13 cellular contexts compared by ENCODE assay signal in the genomic region with DNA sequence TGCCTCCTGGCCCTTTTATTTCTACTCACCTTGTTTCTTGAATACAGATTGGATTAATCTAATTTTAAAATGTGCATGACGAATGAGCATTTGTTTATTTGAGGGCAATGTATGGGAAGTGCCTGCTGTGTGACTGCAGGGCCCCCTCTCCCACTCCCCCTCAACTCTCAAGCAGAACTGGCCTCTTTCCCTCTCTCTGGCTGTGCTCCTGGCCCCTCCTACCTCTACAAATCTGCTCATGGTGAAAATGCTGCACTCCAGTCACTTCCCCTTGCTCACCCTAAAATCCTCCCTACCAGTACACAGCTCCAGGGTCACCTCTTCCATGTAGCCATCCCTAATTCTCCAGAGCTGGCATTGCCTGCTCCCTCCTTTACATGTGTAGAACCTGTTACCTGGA. TPM values are rescaled to one million over a fixed set of nuclear protein-coding genes. Genes with fewer than 3 reads are reported as not detected.
DNase-seq lines count a peak whose midpoint lies in the region; ATAC-seq and TF ChIP-seq lines count a peak whose summit lies in the region.
"Had no signal": no experiment of that assay in that cellular context is flagged by ENCODE, and none has a peak within 500 bp of the region (broad histone marks: within the 10 kb centered on the region; RNA-seq: fewer than 3 reads in every experiment).

No MANE protein-coding gene starts in this region.

- H3K9me3 ChIP-seq in Karpas-422 (ENCODE audit: low read length), result no peaks in the 10 kb centered on the region

- ATAC-seq in GM18858 (IDR thresholded peaks at IDR 0.05; ENCODE audit: unreplicated experiment) (no peak), HG03039 (IDR thresholded peaks at IDR 0.05; ENCODE audit: unreplicated experiment) (no peak)
- ATAC-seq: activated CD8-positive, alpha-beta T cell treated with anti-CD3 and anti-CD28 coated beads for 36 hours had no signal

- H3K4me1 ChIP-seq in ACC112 (ENCODE audit: control insufficient read depth, insufficient read depth, low read length, unreplicated experiment), result peaks cover 56% of the 10 kb centered on the region
- peaks cover 58% of the 10 kb centered on the region for H3K4me1 ChIP-seq in Karpas-422 (ENCODE audit: low read length)

- peak overlapping the region; percentile 67 for H3K4me2 ChIP-seq in Karpas-422 (ENCODE audit: low read depth, low read length, poor library complexity, severe bottlenecking)

- peak overlapping the region; percentile 68; the same call in 1 of the 2 replicates for H3K27ac ChIP-seq in ACC112 (ENCODE audit: low read depth, low read length)
- no peak overlapping the region for H3K27ac ChIP-seq in Karpas-422 (ENCODE audit: low read length)

- H3K36me3 Mint-ChIP-seq in dendritic cell treated with granulocyte-macrophage colony-stimulating factor and Interleukin-4, amounts not matched to agents 40 ng/mL and 50 ng/mL, for 4 days (ENCODE audit: low read depth), result peaks cover 33% of the 10 kb centered on the region
- no peaks in the 10 kb centered on the region for H3K36me3 Mint-ChIP-seq in osteocyte (ENCODE audit: unreplicated experiment)
- H3K36me3 Mint-ChIP-seq: CD4-positive, CD25-positive, alpha-beta regulatory T cell had no signal

- H2AFZ ChIP-seq in ACC112 (ENCODE audit: low read length, unreplicated experiment) (no peak overlapping the region), Karpas-422 (ENCODE audit: low read length) (no peak overlapping the region)

- peaks cover 60% of the 10 kb centered on the region for H3K4me1 Mint-ChIP-seq in dendritic cell treated with granulocyte-macrophage colony-stimulating factor and Interleukin-4, amounts not matched to agents 40 ng/mL and 50 ng/mL, for 4 days (ENCODE audit: low read depth)
- peaks cover 63% of the 10 kb centered on the region for H3K4me1 Mint-ChIP-seq in osteocyte (ENCODE audit: unreplicated experiment)

- H4K20me1 ChIP-seq in Karpas-422 (ENCODE audit: insufficient read depth, low read depth, low read length), result 0 out of 2 replicates have a peak, but pooled peaks cover under 1% of the 10 kb centered on the region

- H3K9me2 ChIP-seq in Karpas-422 (replicated peaks; ENCODE audit: insufficient read depth, low read length), result no peaks in the 10 kb centered on the region

- DNase-seq in Karpas-422 (no peak), osteocyte (ENCODE audit: extremely low spot score, unreplicated experiment) (no peak), NCI-H1105 treated with DMSO at 0.1 percent for 48 hours (lab: John Stamatoyannopoulos, UW) (no peak)
- no peak for DNase-seq in activated T-cell treated with anti-CD3 and anti-CD28 coated beads, Interleukin-2, amount 50 U/mL, for 1 hour
- DNase-seq: activated CD8-positive, alpha-beta T cell treated with anti-CD3 and anti-CD28 coated beads for 36 hours; CD4-positive, CD25-positive, alpha-beta regulatory T cell; NCI-H146; posterior cingulate gyrus; SHP77 treated with DMSO at 0.1 percent for 48 hours had no signal

- peak overlapping the region; percentile 20 for H3K4me3 Mint-ChIP-seq in dendritic cell treated with granulocyte-macrophage colony-stimulating factor and Interleukin-4, amounts not matched to agents 40 ng/mL and 50 ng/mL, for 4 days
- no peak overlapping the region for H3K4me3 Mint-ChIP-seq in osteocyte (ENCODE audit: unreplicated experiment)
- H3K4me3 Mint-ChIP-seq: activated CD8-positive, alpha-beta T cell treated with anti-CD3 and anti-CD28 coated beads for 36 hours; CD4-positive, CD25-positive, alpha-beta regulatory T cell had no signal

- intact Hi-C loops in dendritic cell treated with granulocyte-macrophage colony-stimulating factor and Interleukin-4, amounts not matched to agents 40 ng/mL and 50 ng/mL, for 4 days (cut with micrococcal nuclease), result no loop called here

- no peak for TF ChIP-seq CTCF in osteocyte (IDR thresholded peaks at IDR 0.05)

- H3K79me2 ChIP-seq in ACC112 (ENCODE audit: control insufficient read depth, insufficient read depth, low read length, unreplicated experiment), result peaks cover 82% of the 10 kb centered on the region
- no peaks in the 10 kb centered on the region for H3K79me2 ChIP-seq in Karpas-422 (ENCODE audit: low read length)

- no peaks in the 10 kb centered on the region for H3K27me3 Mint-ChIP-seq in dendritic cell treated with granulocyte-macrophage colony-stimulating factor and Interleukin-4, amounts not matched to agents 40 ng/mL and 50 ng/mL, for 4 days
- H3K27me3 Mint-ChIP-seq in osteocyte (ENCODE audit: unreplicated experiment), result no peaks in the 10 kb centered on the region

- H3K27me3 ChIP-seq in ACC112 (ENCODE audit: insufficient read depth, low read length) (no peaks in the 10 kb centered on the region), Karpas-422 (ENCODE audit: low read length) (no peaks in the 10 kb centered on the region)

- H3K36me3 ChIP-seq in ACC112 (ENCODE audit: insufficient read depth, low read length) (no peaks in the 10 kb centered on the region), Karpas-422 (ENCODE audit: insufficient read depth, low read length) (no peaks in the 10 kb centered on the region)

- peak overlapping the region; percentile 48; the same call in 1 of the 2 replicates for H3K9ac ChIP-seq in Karpas-422 (ENCODE audit: low read length)

- H3K27ac Mint-ChIP-seq in dendritic cell treated with granulocyte-macrophage colony-stimulating factor and Interleukin-4, amounts not matched to agents 40 ng/mL and 50 ng/mL, for 4 days, result peak overlapping the region; percentile 83
- peak overlapping the region; percentile 70 for H3K27ac Mint-ChIP-seq in osteocyte (ENCODE audit: unreplicated experiment)
- H3K27ac Mint-ChIP-seq: activated CD8-positive, alpha-beta T cell treated with anti-CD3 and anti-CD28 coated beads for 36 hours; CD4-positive, CD25-positive, alpha-beta regulatory T cell had no signal

- H3K4me3 ChIP-seq in ACC112 (ENCODE audit: low read depth, low read length) (no peak overlapping the region), Karpas-422 (ENCODE audit: low read length) (no peak overlapping the region)

- H3K9me3 Mint-ChIP-seq in dendritic cell treated with granulocyte-macrophage colony-stimulating factor and Interleukin-4, amounts not matched to agents 40 ng/mL and 50 ng/mL, for 4 days, result no peaks in the 10 kb centered on the region
- H3K9me3 Mint-ChIP-seq in osteocyte (ENCODE audit: unreplicated experiment), result no peaks in the 10 kb centered on the region
- H3K9me3 Mint-ChIP-seq: activated CD8-positive, alpha-beta T cell treated with anti-CD3 and anti-CD28 coated beads for 36 hours had no signal

RNA-seq across cellular contexts. Expression of a gene that starts 17.2 kb away (rescaled TPM):
- total RNA-seq in Karpas-422 (2014; rRNA removed; shearing (Covaris generic); ENCODE audit: low replicate concordance), result 8.4 and 20.9 TPM in 2 replicates
- 110 and 118 TPM in 2 replicates for total RNA-seq in osteocyte

RNA-seq across cellular contexts. Expression of a gene that starts 41.2 kb away (rescaled TPM):
- 3,040 and 3,750 TPM in 2 replicates for total RNA-seq in Karpas-422 (2014; rRNA removed; shearing (Covaris generic); ENCODE audit: low replicate concordance)
- total RNA-seq in osteocyte, result 1,748 and 1,798 TPM in 2 replicates
